13 cellular contexts compared by ENCODE assay signal in the genomic region with DNA sequence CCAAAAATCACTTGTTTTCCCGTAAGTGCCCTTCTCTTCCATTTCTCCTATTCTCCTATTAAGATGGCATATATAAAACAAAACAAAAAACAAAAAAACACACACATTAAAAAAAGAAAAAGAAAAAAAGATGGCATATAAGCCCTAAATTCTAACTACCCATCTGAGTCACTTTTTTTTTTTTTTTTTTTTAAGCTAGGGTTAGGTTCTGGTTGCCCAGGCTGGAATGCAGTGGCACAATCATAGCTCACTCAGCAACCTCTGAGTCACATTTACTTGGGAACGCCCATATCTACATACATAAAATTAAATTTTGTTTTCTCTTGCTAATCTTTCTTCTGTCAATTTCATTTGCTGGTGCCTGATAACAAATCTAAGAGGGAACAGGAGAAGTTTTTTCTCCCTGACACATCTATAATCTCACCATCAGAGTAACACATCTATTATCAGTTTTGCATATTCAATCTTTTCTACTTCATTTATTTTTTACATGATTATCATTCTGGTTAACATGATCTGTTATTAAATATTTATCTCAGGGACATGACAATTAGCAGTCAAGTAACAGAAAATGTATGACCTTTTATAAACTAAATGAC. TPM values are rescaled to one million over a fixed set of nuclear protein-coding genes. Genes with fewer than 3 reads are reported as not detected.
DNase-seq lines count a peak whose midpoint lies in the region; ATAC-seq, FAIRE-seq and TF ChIP-seq lines count a peak whose summit lies in the region.
"Had no signal": no experiment of that assay in that cellular context is flagged by ENCODE, and none has a peak within 500 bp of the region (broad histone marks: within the 10 kb centered on the region; RNA-seq: fewer than 3 reads in every experiment).

No MANE protein-coding gene starts in this region.

- H3K56ac ChIP-seq in mesendoderm (ENCODE audit: low read length): no peak overlapping the region

- no peak overlapping the region for H2BK5ac ChIP-seq in mesendoderm (ENCODE audit: low read length)

- H3K27ac ChIP-seq in mesendoderm (ENCODE audit: low read depth, low read length): no peak overlapping the region
- H3K27ac ChIP-seq: BLaER1, cardiac muscle cell had no signal

- H3K4me3 ChIP-seq in MG63 (peak overlapping the region; percentile 45), bronchial epithelial cell (ENCODE audit: low read depth, low read length) (no peak overlapping the region), mesendoderm (ENCODE audit: low read length) (no peak overlapping the region)
- H3K4me3 ChIP-seq: BLaER1, cardiac muscle cell had no signal

- no peak overlapping the region for H3K4me2 ChIP-seq in mesendoderm (ENCODE audit: low read length)
- H3K4me2 ChIP-seq: BLaER1 had no signal

- no peaks in the 10 kb centered on the region for H3K79me1 ChIP-seq in mesendoderm (ENCODE audit: low read length)

- H3K27ac Mint-ChIP-seq in activated naive CD4-positive, alpha-beta T cell treated with anti-CD3 and anti-CD28 coated beads, Interleukin-2, amount 50 U/mL, for 72 hours: no peak overlapping the region
- H3K27ac Mint-ChIP-seq: memory B cell had no signal

- no peaks in the 10 kb centered on the region for H3K9me3 Mint-ChIP-seq in activated naive CD4-positive, alpha-beta T cell treated with anti-CD3 and anti-CD28 coated beads, Interleukin-2, amount 50 U/mL, for 72 hours
- H3K9me3 Mint-ChIP-seq: memory B cell had no signal

- H3K18ac ChIP-seq in mesendoderm (ENCODE audit: low read length): no peak overlapping the region

- no peak overlapping the region for H3K9ac ChIP-seq in mesendoderm (ENCODE audit: low read length)
- H3K9ac ChIP-seq: BLaER1 had no signal

- peaks cover 5% of the 10 kb centered on the region for H3K4me1 ChIP-seq in mesendoderm (ENCODE audit: control insufficient read depth, low read depth, low read length)

- no peaks in the 10 kb centered on the region for H3K36me3 Mint-ChIP-seq in activated naive CD4-positive, alpha-beta T cell treated with anti-CD3 and anti-CD28 coated beads, Interleukin-2, amount 50 U/mL, for 72 hours
- H3K36me3 Mint-ChIP-seq: memory B cell had no signal

- H3K36me3 ChIP-seq in MG63 (no peaks in the 10 kb centered on the region), bronchial epithelial cell (ENCODE audit: control insufficient read depth, insufficient read depth, low read length) (no peaks in the 10 kb centered on the region), mesendoderm (ENCODE audit: control insufficient read depth, insufficient read depth, low read length) (no peaks in the 10 kb centered on the region)
- H3K36me3 ChIP-seq: BLaER1, cardiac muscle cell had no signal

- no peaks in the 10 kb centered on the region for H3K79me2 ChIP-seq in mesendoderm (ENCODE audit: control insufficient read depth, insufficient read depth, low read length)

- no peak overlapping the region for H2BK120ac ChIP-seq in mesendoderm (ENCODE audit: low read depth, low read length)

- H2BK15ac ChIP-seq in mesendoderm (replicated peaks; ENCODE audit: low read depth): no peak overlapping the region

- no peak for FAIRE-seq in bronchial epithelial cell (lab: Jason Lieb, UNC)

- H3K23ac ChIP-seq in mesendoderm (ENCODE audit: low read length): no peak overlapping the region

- no peak overlapping the region for H4K5ac ChIP-seq in mesendoderm (ENCODE audit: low read length)

- WGBS in mesendoderm (ENCODE audit: extremely low coverage, insufficient coverage, low lambda C conversion rate): no CpG with 5 or more reads among the region's 2 CpGs

- ATAC-seq in activated naive CD4-positive, alpha-beta T cell treated with anti-CD3 and anti-CD28 coated beads, Interleukin-2, amount 50 U/mL, for 72 hours: no peak
- no peak for ATAC-seq in GM21576 (IDR thresholded peaks at IDR 0.05; ENCODE audit: unreplicated experiment)

- no peak overlapping the region for H2AK5ac ChIP-seq in mesendoderm (ENCODE audit: low read length)

- no peak overlapping the region for H3K4ac ChIP-seq in mesendoderm (ENCODE audit: low read depth, low read length)

- no peak overlapping the region for H4K8ac ChIP-seq in mesendoderm (ENCODE audit: low read depth, low read length)

- DNase-seq in AG09319 (ENCODE audit: extremely low read depth, low read depth) (peak; percentile 49), MG63 (peak; percentile 69), bronchial epithelial cell (ENCODE audit: low read depth) (peak; percentile 88), mesendoderm (peak; percentile 39), NCI-H187 (lab: John Stamatoyannopoulos, UW) (no peak), posterior cingulate gyrus (no peak)
- no peak for DNase-seq in activated naive CD4-positive, alpha-beta T cell treated with anti-CD3 and anti-CD28 coated beads, Interleukin-2, amount 50 U/mL, for 72 hours (ENCODE audit: low spot score in 2 of 2)
- DNase-seq: Karpas-422, RPMI8226 had no signal

- H3K9me3 ChIP-seq in MG63: no peaks in the 10 kb centered on the region

- H3K27me3 ChIP-seq in MG63 (no peaks in the 10 kb centered on the region), bronchial epithelial cell (ENCODE audit: control insufficient read depth, insufficient read depth, low read length) (no peaks in the 10 kb centered on the region), mesendoderm (ENCODE audit: insufficient read depth, low read length, poor library complexity) (no peaks in the 10 kb centered on the region)
- H3K27me3 ChIP-seq: BLaER1, cardiac muscle cell had no signal

- intact Hi-C loops in posterior cingulate gyrus (cut with DNase I): no loop called here

- no peak for TF ChIP-seq CTCF in AG09319 (IDR thresholded peaks at IDR 0.05; ENCODE audit: low read depth, low read length)
- no peak for TF ChIP-seq CTCF in bronchial epithelial cell (IDR thresholded peaks at IDR 0.05; ENCODE audit: insufficient read depth, low read length, severe bottlenecking)

RNA-seq across cellular contexts. Expression of a gene that starts 52.1 kb away (rescaled TPM):
- 425 and 693 TPM in 2 replicates for total RNA-seq in MG63 (2014; rRNA removed; shearing (Covaris generic); ENCODE audit: low replicate concordance)
- 816 and 1,045 TPM in 2 replicates for total RNA-seq in bronchial epithelial cell
- 949 TPM for polyA plus RNA-seq in mesendoderm (2013, experiment 1 of 2)
- 958 TPM for polyA plus RNA-seq in mesendoderm (2013, experiment 2 of 2)
- 1,000 to 10,000 TPM in 1 of 2 donors, 100 to 1,000 TPM in 1; 979 to 1,142 TPM for total RNA-seq in activated naive CD4-positive, alpha-beta T cell treated with anti-CD3 and anti-CD28 coated beads, Interleukin-2, amount 50 U/mL, for 72 hours

RNA-seq across cellular contexts. Expression of a gene that starts 52.5 kb away (rescaled TPM):
- 110 and 146 TPM in 2 replicates for total RNA-seq in MG63 (2014; rRNA removed; shearing (Covaris generic); ENCODE audit: low replicate concordance)
- 72.5 and 103 TPM in 2 replicates for total RNA-seq in bronchial epithelial cell
- 42.4 TPM for polyA plus RNA-seq in mesendoderm (2013, experiment 1 of 2)
- polyA plus RNA-seq in mesendoderm (2013, experiment 2 of 2): 43.2 TPM
- total RNA-seq in activated naive CD4-positive, alpha-beta T cell treated with anti-CD3 and anti-CD28 coated beads, Interleukin-2, amount 50 U/mL, for 72 hours: 100 to 1,000 TPM in 1 of 2 donors, 10 to 100 TPM in 1; 86.5 to 132 TPM

Comparison
In these comparisons a context has a peak if more than half of its experiments do, and no peak if none do; other contexts are left out.
1. DNase-seq: peak in AG09319 (single experiment), MG63 (single experiment), bronchial epithelial cell (single experiment) and mesendoderm (single experiment); none in NCI-H187 (0 of 2), activated naive CD4-positive, alpha-beta T cell treated with anti-CD3 and anti-CD28 coated beads, Interleukin-2, amount 50 U/mL, for 72 hours (0 of 2) and posterior cingulate gyrus (0 of 10).